In genomic region chr11:44463751-44464150, GRCh38 we compare ENCODE assay signal across 22 cellular contexts.
DNase-seq lines count a peak whose midpoint lies in the region; ATAC-seq and TF ChIP-seq lines count a peak whose summit lies in the region.
"Had no signal": no experiment of that assay in that cellular context is flagged by ENCODE, and none has a peak within 500 bp of the region (broad histone marks: within the 10 kb centered on the region; RNA-seq: fewer than 3 reads in every experiment).

No MANE protein-coding gene starts in this region.

- peak; percentile 51 for DNase-seq in activated effector memory CD4-positive, alpha-beta T cell treated with anti-CD3 and anti-CD28 coated beads, Interleukin-2, amount 50 U/mL, for 16 hours
- DNase-seq in activated effector memory CD4-positive, alpha-beta T cell treated with Interleukin-2 at 50 U/mL for 16 hours: no peak
- DNase-seq in coronary artery (ENCODE audit: low spot score) (peak; percentile 28), left lobe of liver (ENCODE audit: low spot score) (peak; percentile 24), spleen (peak; percentile 67), middle frontal gyrus (ENCODE audit: extremely low spot score, low spot score) (no peak), adrenal gland (no peak)
- DNase-seq: 8988T; ACHN; AML-193; BE2C; CD4-positive, alpha-beta T cell; CD8-positive, alpha-beta memory T cell; DMS53; DMS79 treated with DMSO at 0.1 percent for 48 hours; GF-D8; H9 had no signal

- no peak overlapping the region for H3K27ac ChIP-seq in coronary artery
- H3K27ac ChIP-seq in spleen: no peak overlapping the region
- H3K27ac ChIP-seq in adrenal gland: no peak overlapping the region
- H3K27ac ChIP-seq: A549; BLaER1 treated with 17β-estradiol and CSF1 and Interleukin-3, amounts not matched to agents 10 nM and 100 nM had no signal

- intact Hi-C loops in spleen (cut with DNase I; ENCODE audit: low total_unique reads): no loop called here
- intact Hi-C loops in adrenal gland (cut with DNase I): no loop called here

- no peak for ATAC-seq in left lobe of liver
- no peak for ATAC-seq in HG03159 (IDR thresholded peaks at IDR 0.05; ENCODE audit: unreplicated experiment)
- ATAC-seq: A549, GM23338, HCT116 had no signal

- peaks cover 0 to 23% (median 10%) of the 10 kb centered on the region in 8 donors for H3K9me3 ChIP-seq in spleen
- H3K9me3 ChIP-seq in adrenal gland (replicated peaks in 1 of 3): no peaks in the 10 kb centered on the region
- H3K9me3 ChIP-seq: BE2C had no signal

- no peak overlapping the region for H3K4me3 ChIP-seq in coronary artery
- H3K4me3 ChIP-seq in spleen: no peak overlapping the region
- no peak overlapping the region for H3K4me3 ChIP-seq in adrenal gland
- H3K4me3 ChIP-seq: A549; BLaER1 treated with 17β-estradiol and CSF1 and Interleukin-3, amounts not matched to agents 10 nM and 100 nM; GM23338 had no signal

- TF ChIP-seq POLR2A in spleen (IDR thresholded peaks at IDR 0.05): no peak
- TF ChIP-seq POLR2A in adrenal gland (IDR thresholded peaks at IDR 0.05): no peak

- TF ChIP-seq CTCF in coronary artery (IDR thresholded peaks at IDR 0.05): no peak
- TF ChIP-seq CTCF in spleen (IDR thresholded peaks at IDR 0.05 in 8 of 11, conservative IDR thresholded peaks at IDR 0.05 in 3 of 11): no peak
- TF ChIP-seq CTCF in adrenal gland (IDR thresholded peaks at IDR 0.05): no peak

- H3K36me3 ChIP-seq in spleen: no peaks in the 10 kb centered on the region
- no peaks in the 10 kb centered on the region for H3K36me3 ChIP-seq in adrenal gland (replicated peaks in 1 of 2)
- H3K36me3 ChIP-seq: BE2C; BLaER1 treated with 17β-estradiol and CSF1 and Interleukin-3, amounts not matched to agents 10 nM and 100 nM had no signal

- 89 to 93% (median 92%) methylated on average over 5 of the region's 5 CpGs for WGBS in spleen, 5 donors
- 89 to 100% (median 95%) methylated on average over 3 to 5 of the region's 5 CpGs for WGBS in adrenal gland, 4 donors

- H3K27me3 ChIP-seq in spleen (replicated peaks in 1 of 7): peaks cover 0 to 13% (median 0%) of the 10 kb centered on the region in 7 donors
- H3K27me3 ChIP-seq in adrenal gland: peaks cover 8% of the 10 kb centered on the region
- H3K27me3 ChIP-seq: BE2C; BLaER1 treated with 17β-estradiol and CSF1 and Interleukin-3, amounts not matched to agents 10 nM and 100 nM had no signal

- H3K4me1 ChIP-seq in spleen (no peaks in the 10 kb centered on the region), adrenal gland (replicated peaks in 1 of 2) (no peaks in the 10 kb centered on the region)
- H3K4me1 ChIP-seq: A549; BE2C; BLaER1 treated with 17β-estradiol and CSF1 and Interleukin-3, amounts not matched to agents 10 nM and 100 nM had no signal

Comparison
In these comparisons a context has a peak if more than half of its experiments do, and no peak if none do; other contexts are left out.
1. DNase-seq: peak in activated effector memory CD4-positive, alpha-beta T cell treated with anti-CD3 and anti-CD28 coated beads, Interleukin-2, amount 50 U/mL, for 16 hours (single experiment), coronary artery (single experiment), left lobe of liver (single experiment) and spleen (single experiment); none in activated effector memory CD4-positive, alpha-beta T cell treated with Interleukin-2 at 50 U/mL for 16 hours (single experiment), middle frontal gyrus (single experiment) and adrenal gland (0 of 7).